1 cellular context compared by ENCODE assay signal in the genomic region with DNA sequence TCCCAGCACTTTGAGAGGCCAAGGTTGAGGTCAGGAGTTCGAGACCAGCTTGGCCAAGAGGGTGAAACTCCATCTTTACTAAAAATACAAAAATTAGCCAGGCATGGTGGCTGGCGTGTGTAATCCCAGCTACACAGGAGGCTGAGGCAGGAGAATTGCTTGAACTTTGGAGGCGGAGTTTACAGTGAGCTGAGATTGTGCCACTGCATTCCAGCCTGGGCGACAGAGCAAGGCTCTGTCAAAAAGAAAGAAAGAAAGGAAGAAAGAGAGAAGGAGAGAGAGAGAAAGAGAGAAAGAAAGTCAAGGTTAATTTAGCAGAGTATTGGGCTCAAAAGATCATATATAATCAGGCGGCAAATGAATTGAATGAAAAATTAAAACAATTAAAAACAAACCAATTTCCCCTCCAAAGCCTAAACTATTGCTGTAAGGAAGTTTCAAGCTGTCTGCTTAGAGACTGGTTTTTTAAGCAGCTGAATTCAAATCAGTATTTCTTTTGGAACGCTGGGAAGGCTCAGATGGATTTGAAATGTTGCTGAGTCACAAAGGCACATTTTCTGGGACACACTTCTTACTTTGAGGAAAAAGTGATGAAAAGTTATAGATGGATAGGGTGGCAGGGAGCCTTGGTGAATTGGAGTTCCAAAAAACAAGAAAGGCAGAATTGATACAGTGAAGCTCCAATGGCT.
TF ChIP-seq lines count a peak whose summit lies in the region.

No MANE protein-coding gene starts in this region.

TF ChIP-seq in HCT116, 20 proteins besides CTCF, POLR2A, EP300 and RAD21 (continued from another document):
- TF ChIP-seq, protein P1, sequence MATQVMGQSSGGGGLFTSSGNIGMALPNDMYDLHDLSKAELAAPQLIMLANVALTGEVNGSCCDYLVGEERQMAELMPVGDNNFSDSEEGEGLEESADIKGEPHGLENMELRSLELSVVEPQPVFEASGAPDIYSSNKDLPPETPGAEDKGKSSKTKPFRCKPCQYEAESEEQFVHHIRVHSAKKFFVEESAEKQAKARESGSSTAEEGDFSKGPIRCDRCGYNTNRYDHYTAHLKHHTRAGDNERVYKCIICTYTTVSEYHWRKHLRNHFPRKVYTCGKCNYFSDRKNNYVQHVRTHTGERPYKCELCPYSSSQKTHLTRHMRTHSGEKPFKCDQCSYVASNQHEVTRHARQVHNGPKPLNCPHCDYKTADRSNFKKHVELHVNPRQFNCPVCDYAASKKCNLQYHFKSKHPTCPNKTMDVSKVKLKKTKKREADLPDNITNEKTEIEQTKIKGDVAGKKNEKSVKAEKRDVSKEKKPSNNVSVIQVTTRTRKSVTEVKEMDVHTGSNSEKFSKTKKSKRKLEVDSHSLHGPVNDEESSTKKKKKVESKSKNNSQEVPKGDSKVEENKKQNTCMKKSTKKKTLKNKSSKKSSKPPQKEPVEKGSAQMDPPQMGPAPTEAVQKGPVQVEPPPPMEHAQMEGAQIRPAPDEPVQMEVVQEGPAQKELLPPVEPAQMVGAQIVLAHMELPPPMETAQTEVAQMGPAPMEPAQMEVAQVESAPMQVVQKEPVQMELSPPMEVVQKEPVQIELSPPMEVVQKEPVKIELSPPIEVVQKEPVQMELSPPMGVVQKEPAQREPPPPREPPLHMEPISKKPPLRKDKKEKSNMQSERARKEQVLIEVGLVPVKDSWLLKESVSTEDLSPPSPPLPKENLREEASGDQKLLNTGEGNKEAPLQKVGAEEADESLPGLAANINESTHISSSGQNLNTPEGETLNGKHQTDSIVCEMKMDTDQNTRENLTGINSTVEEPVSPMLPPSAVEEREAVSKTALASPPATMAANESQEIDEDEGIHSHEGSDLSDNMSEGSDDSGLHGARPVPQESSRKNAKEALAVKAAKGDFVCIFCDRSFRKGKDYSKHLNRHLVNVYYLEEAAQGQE (IDR thresholded peaks at IDR 0.05; ENCODE audit: low read depth): no peak
- TF ChIP-seq, protein P2, sequence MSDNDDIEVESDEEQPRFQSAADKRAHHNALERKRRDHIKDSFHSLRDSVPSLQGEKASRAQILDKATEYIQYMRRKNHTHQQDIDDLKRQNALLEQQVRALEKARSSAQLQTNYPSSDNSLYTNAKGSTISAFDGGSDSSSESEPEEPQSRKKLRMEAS (IDR thresholded peaks at IDR 0.05): no peak
- TF ChIP-seq ELF1 (IDR thresholded peaks at IDR 0.05; ENCODE audit: borderline replicate concordance, low read depth) (no peak), POLR2AphosphoS5 (IDR thresholded peaks at IDR 0.05; ENCODE audit: low read depth, low read length) (no peak), SRF (IDR thresholded peaks at IDR 0.05; ENCODE audit: low read depth) (no peak), ZFX (IDR thresholded peaks at IDR 0.05) (no peak), YY1 (IDR thresholded peaks at IDR 0.05; ENCODE audit: extremely low read depth, insufficient replicate concordance, low read depth, low read length) (no peak), SP1 (IDR thresholded peaks at IDR 0.05; ENCODE audit: low read depth) (no peak), CEBPB (IDR thresholded peaks at IDR 0.05; ENCODE audit: low read depth) (no peak), ZNF274 (IDR thresholded peaks at IDR 0.05; ENCODE audit: low read depth, low read length) (no peak), EGR1 (IDR thresholded peaks at IDR 0.05; ENCODE audit: low read depth) (no peak), EZH2 (IDR thresholded peaks at IDR 0.05) (no peak), JUND (IDR thresholded peaks at IDR 0.05) (no peak)
- TF ChIP-seq, protein P3, sequence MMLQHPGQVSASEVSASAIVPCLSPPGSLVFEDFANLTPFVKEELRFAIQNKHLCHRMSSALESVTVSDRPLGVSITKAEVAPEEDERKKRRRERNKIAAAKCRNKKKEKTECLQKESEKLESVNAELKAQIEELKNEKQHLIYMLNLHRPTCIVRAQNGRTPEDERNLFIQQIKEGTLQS (IDR thresholded peaks at IDR 0.05): no peak
